ENCODE assay signal across 1 cellular context in genomic region chr2:108919571-108920373, GRCh38.
TF ChIP-seq lines count a peak whose summit lies in the region.

No MANE protein-coding gene starts in this region.

TF ChIP-seq in HepG2, 621 proteins besides CTCF, POLR2A, EP300 and RAD21:
- TF ChIP-seq KIAA2018 (CRISPR knock-in tag; IDR thresholded peaks at IDR 0.05; ENCODE audit: borderline replicate concordance) (no peak), ZNF850 (CRISPR knock-in tag; conservative IDR thresholded peaks at IDR 0.05) (no peak), CREB1 (IDR thresholded peaks at IDR 0.05) (peak; percentile 64; the same call in 1 of the 2 replicates), CREB1 (CRISPR knock-in tag; IDR thresholded peaks at IDR 0.05) (no peak), SIN3A (IDR thresholded peaks at IDR 0.05; ENCODE audit: borderline replicate concordance, low read depth, low read length) (no peak), BHLHE40 (IDR thresholded peaks at IDR 0.05; ENCODE audit: low read length) (peak; percentile 50), DRAP1 (CRISPR knock-in tag; IDR thresholded peaks at IDR 0.05) (no peak), ZNF318 (CRISPR knock-in tag; IDR thresholded peaks at IDR 0.05) (no peak), ZNF629 (CRISPR knock-in tag; conservative IDR thresholded peaks at IDR 0.05) (0 out of 2 replicates have a peak, but pooled peaks have one; percentile 6)
